ENCODE assay signal across 13 cellular contexts in genomic region chr5:37951946-37952721, GRCh38.
"Had no signal": no experiment of that assay in that cellular context is flagged by ENCODE, and none has a peak within 500 bp of the region (broad histone marks: within the 10 kb centered on the region; RNA-seq: fewer than 3 reads in every experiment).

No MANE protein-coding gene starts in this region.

- H3K9me3 ChIP-seq: breast epithelium, neutrophil had no signal

- H3K4me1 ChIP-seq: breast epithelium had no signal

- H3K4me3 Mint-ChIP-seq: mesothelial cell of epicardium; naive B cell; stimulated activated naive CD8-positive, alpha-beta T cell treated with anti-CD3 and anti-CD28 coated beads, Interleukin-15, Interleukin-2, amounts not matched to agents 100 ng/mL and 50 ng/mL, for 24 hours; T-helper 1 cell treated with Interleukin-12 subunit alpha and Interleukin-12 subunit beta and Interleukin-4 antibody, amounts not matched to agents 30 μg/mL and 1 μg/mL, for 36 hours had no signal

- DNase-seq: activated CD4-positive, CD25-positive, alpha-beta regulatory T cell; activated naive CD4-positive, alpha-beta T cell treated with anti-CD3 and anti-CD28 coated beads, Interleukin-2, amount 50 U/mL, for 16 hours; activated T-cell treated with anti-CD3 and anti-CD28 coated beads, Interleukin-2, amount 50 U/mL, for 1 hour; foreskin melanocyte; naive B cell; stimulated activated CD4-positive, alpha-beta T cell treated with anti-CD3 and anti-CD28 coated beads, Interleukin-12 subunit alpha, Interleukin-12 subunit beta, amount 100 ng/mL, for 4 hours had no signal

- H3K27me3 Mint-ChIP-seq: stimulated activated naive CD8-positive, alpha-beta T cell treated with anti-CD3 and anti-CD28 coated beads, Interleukin-15, Interleukin-2, amounts not matched to agents 100 ng/mL and 50 ng/mL, for 24 hours had no signal

- H3K36me3 Mint-ChIP-seq: mesothelial cell of epicardium, naive B cell had no signal

- H3K27me3 ChIP-seq: breast epithelium, neutrophil had no signal

- H3K4me1 Mint-ChIP-seq: mesothelial cell of epicardium, naive B cell had no signal

- H3K36me3 ChIP-seq: breast epithelium, neutrophil had no signal

- H3K27ac Mint-ChIP-seq: mesothelial cell of epicardium; naive B cell; stimulated activated naive CD8-positive, alpha-beta T cell treated with anti-CD3 and anti-CD28 coated beads, Interleukin-15, Interleukin-2, amounts not matched to agents 100 ng/mL and 50 ng/mL, for 24 hours; T-helper 1 cell treated with Interleukin-12 subunit alpha and Interleukin-12 subunit beta and Interleukin-4 antibody, amounts not matched to agents 30 μg/mL and 1 μg/mL, for 36 hours had no signal

- H3K9me3 Mint-ChIP-seq: mesothelial cell of epicardium; stimulated activated naive CD8-positive, alpha-beta T cell treated with anti-CD3 and anti-CD28 coated beads, Interleukin-15, Interleukin-2, amounts not matched to agents 100 ng/mL and 50 ng/mL, for 24 hours had no signal

- H3K4me3 ChIP-seq: breast epithelium, SK-N-MC had no signal

- ATAC-seq: right cardiac atrium had no signal

- H3K27ac ChIP-seq: breast epithelium, neutrophil, SK-N-MC had no signal
